In genomic region chr12:51593539-51593938, GRCh38 we compare ENCODE assay signal across 8 cellular contexts. TPM values are rescaled to one million over a fixed set of nuclear protein-coding genes. Genes with fewer than 3 reads are reported as not detected.
A peak's percentile ranks its signal among the peaks of the same experiment; 100 is the strongest.
DNase-seq lines count a peak whose midpoint lies in the region; ATAC-seq, FAIRE-seq and TF ChIP-seq lines count a peak whose summit lies in the region.

No MANE protein-coding gene starts in this region.

- no peaks in the 10 kb centered on the region for H3K9me3 Mint-ChIP-seq in stimulated activated naive B cell treated with anti-CD40 and anti-IgM and Interleukin-4, amounts not matched to agents 10 μg/mL and 1 μg/mL and 100 μg/mL, for 72 hours

- no peaks in the 10 kb centered on the region for H3K36me3 ChIP-seq in adipocyte (ENCODE audit: control insufficient read depth, insufficient read depth, low read length, severe bottlenecking)
- H3K36me3 ChIP-seq in HepG2 (replicated peaks in 1 of 2; ENCODE audit: control insufficient read depth in 1 of 2, insufficient read depth in 2 of 2, low read length in 2 of 2): no peaks in the 10 kb centered on the region
- H3K36me3 ChIP-seq in smooth muscle cell (ENCODE audit: low read depth): no peaks in the 10 kb centered on the region

- POLR2A ChIA-PET in HepG2 (lab: Yijun Ruan, JAX): no interaction called here

- WGBS in HepG2 (ENCODE audit: low lambda C conversion rate): 17% methylated on average over 5 of the region's 5 CpGs
- WGBS in smooth muscle cell (ENCODE audit: low lambda C conversion rate): 26% methylated on average over 5 of the region's 5 CpGs

- no peak for TF ChIP-seq RAD21 in HepG2 (CRISPR knock-in tag; IDR thresholded peaks at IDR 0.05)

- no TSS peak for BruUV-seq in HepG2 (replicated peaks; lab: Mats Ljungman, UMichigan)

- H3K4me3 ChIP-seq in adipocyte (ENCODE audit: low read length) (peak overlapping the region; percentile 92), HepG2 (replicated peaks in 1 of 3; ENCODE audit: insufficient read depth in 1 of 3, low read depth in 2 of 3, low read length in 3 of 3) (no peak overlapping the region), smooth muscle cell (no peak overlapping the region)

- peaks cover 75% of the 10 kb centered on the region for H3K27me3 Mint-ChIP-seq in T-helper 17 cell
- peaks cover 46 to 63% of the 10 kb centered on the region in 2 donors for H3K27me3 Mint-ChIP-seq in stimulated activated naive B cell treated with anti-CD40 and anti-IgM and Interleukin-4, amounts not matched to agents 10 μg/mL and 1 μg/mL and 100 μg/mL, for 72 hours

- no peak for TF ChIP-seq CTCF in HepG2 (CRISPR knock-in tag; IDR thresholded peaks at IDR 0.05)
- TF ChIP-seq CTCF in smooth muscle cell (IDR thresholded peaks at IDR 0.05; ENCODE audit: borderline replicate concordance, insufficient read depth, poor library complexity, severe bottlenecking): no peak

- H3K9me3 ChIP-seq in adipocyte (ENCODE audit: control insufficient read depth, low read length) (no peaks in the 10 kb centered on the region), HepG2 (ENCODE audit: low read length) (no peaks in the 10 kb centered on the region), T-helper 17 cell (ENCODE audit: control insufficient read depth, low read length, poor library complexity, severe bottlenecking) (no peaks in the 10 kb centered on the region), smooth muscle cell (replicated peaks; ENCODE audit: low read depth) (no peaks in the 10 kb centered on the region)

- peak; percentile 26 for FAIRE-seq in HepG2 (lab: Jason Lieb, UNC)

- peaks cover 13% of the 10 kb centered on the region for H3F3A ChIP-seq in smooth muscle cell (ENCODE audit: low read depth)

- no peak for ATAC-seq in HepG2
- ATAC-seq in T-helper 17 cell: no peak
- no peak for ATAC-seq in HG02678 (IDR thresholded peaks at IDR 0.05; ENCODE audit: unreplicated experiment)
- ATAC-seq in stimulated activated naive B cell treated with anti-CD40 and anti-IgM and Interleukin-4, amounts not matched to agents 10 μg/mL and 1 μg/mL and 100 μg/mL, for 72 hours (replicated peaks): no peak

- peak; percentile 21 for DNase-seq in Ammon's horn (ENCODE audit: low spot score)
- peak; percentile 51 for DNase-seq in KBM-7
- peak; percentile 77 for DNase-seq in adipocyte (ENCODE audit: low read depth)
- peak; percentile 20 for DNase-seq in HepG2 (ENCODE audit: low spot score)
- DNase-seq in T-helper 17 cell: no peak
- no peak for DNase-seq in smooth muscle cell (lab: John Stamatoyannopoulos, UW; ENCODE audit: unreplicated experiment)
- DNase-seq in stimulated activated naive B cell treated with anti-CD40 and anti-IgM and Interleukin-4, amounts not matched to agents 10 μg/mL and 1 μg/mL and 100 μg/mL, for 72 hours: no peak

- intact Hi-C loops in HepG2 (cut with micrococcal nuclease; ENCODE audit: unreplicated experiment): loop anchor here (2.0 kb wide), 1 partner anchor 221 kb away; a partner anchor contains a TSS

- H4K20me1 ChIP-seq in HepG2 (ENCODE audit: insufficient read depth, low read length) (no peaks in the 10 kb centered on the region), smooth muscle cell (ENCODE audit: low read depth) (peaks cover 35% of the 10 kb centered on the region)

- H2AFZ ChIP-seq in HepG2 (ENCODE audit: low read length) (no peak overlapping the region), smooth muscle cell (ENCODE audit: low read depth) (no peak overlapping the region)

- no peak overlapping the region for H3K4me2 ChIP-seq in HepG2 (ENCODE audit: low read depth, low read length)
- H3K4me2 ChIP-seq in smooth muscle cell: no peak overlapping the region

- H3K4me1 Mint-ChIP-seq in T-helper 17 cell: peaks cover 15% of the 10 kb centered on the region
- H3K4me1 Mint-ChIP-seq in stimulated activated naive B cell treated with anti-CD40 and anti-IgM and Interleukin-4, amounts not matched to agents 10 μg/mL and 1 μg/mL and 100 μg/mL, for 72 hours: peaks cover 15 to 24% of the 10 kb centered on the region in 2 donors

- TF ChIP-seq POLR2A in HepG2 (IDR thresholded peaks at IDR 0.05; ENCODE audit: insufficient read depth in 1 of 2, low read depth in 2 of 2, low read length in 2 of 2): no peak

- H3K27ac ChIP-seq in HepG2 (ENCODE audit: extremely low read length, insufficient read depth, low read length) (no peak overlapping the region), smooth muscle cell (ENCODE audit: low read depth) (no peak overlapping the region)

- H3K9ac ChIP-seq in adipocyte (ENCODE audit: low read length) (no peak overlapping the region), HepG2 (ENCODE audit: insufficient read depth, low read depth, low read length) (no peak overlapping the region), smooth muscle cell (ENCODE audit: low read depth) (no peak overlapping the region)

- H3K27ac Mint-ChIP-seq in T-helper 17 cell: no peak overlapping the region
- no peak overlapping the region for H3K27ac Mint-ChIP-seq in stimulated activated naive B cell treated with anti-CD40 and anti-IgM and Interleukin-4, amounts not matched to agents 10 μg/mL and 1 μg/mL and 100 μg/mL, for 72 hours

- no peak overlapping the region for H3K4me3 Mint-ChIP-seq in T-helper 17 cell
- H3K4me3 Mint-ChIP-seq in stimulated activated naive B cell treated with anti-CD40 and anti-IgM and Interleukin-4, amounts not matched to agents 10 μg/mL and 1 μg/mL and 100 μg/mL, for 72 hours: no peak overlapping the region

- H3K79me2 ChIP-seq in HepG2 (ENCODE audit: insufficient read depth, low read length) (no peaks in the 10 kb centered on the region), smooth muscle cell (ENCODE audit: low read depth) (no peaks in the 10 kb centered on the region)

- in situ Hi-C loops in KBM-7 (cut with MboI; ENCODE audit: low pct_unique_long_range_greater_than_20kb, low sequenced_read_pairs): no loop called here
- in situ Hi-C loops in HepG2 (cut with HindIII; ENCODE audit: extremely low pct_ligation_motif_present, low pct_unique_long_range_greater_than_20kb): no loop called here

- H3K4me1 ChIP-seq in adipocyte (ENCODE audit: control insufficient read depth, insufficient read depth, low read length) (peaks cover 18% of the 10 kb centered on the region), HepG2 (ENCODE audit: insufficient read depth, low read length) (peaks cover 8% of the 10 kb centered on the region), smooth muscle cell (ENCODE audit: low read depth) (peaks cover 5% of the 10 kb centered on the region)

- TF ChIP-seq EP300 in HepG2 (IDR thresholded peaks at IDR 0.05; ENCODE audit: low read depth in 2 of 2, low read length in 2 of 2): no peak
- no peak for TF ChIP-seq EP300 in HepG2 (CRISPR knock-in tag; IDR thresholded peaks at IDR 0.05; ENCODE audit: borderline replicate concordance)

- H3K36me3 Mint-ChIP-seq in T-helper 17 cell (ENCODE audit: low read depth): peaks cover 5% of the 10 kb centered on the region
- no peaks in the 10 kb centered on the region for H3K36me3 Mint-ChIP-seq in stimulated activated naive B cell treated with anti-CD40 and anti-IgM and Interleukin-4, amounts not matched to agents 10 μg/mL and 1 μg/mL and 100 μg/mL, for 72 hours

- CTCF ChIA-PET in HepG2 (lab: Yijun Ruan, JAX; ENCODE audit: low intra/inter-chr PET ratio, low total read pairs): no interaction called here

- no peaks in the 10 kb centered on the region for H3K27me3 ChIP-seq in adipocyte (replicated peaks; ENCODE audit: control insufficient read depth, insufficient read depth, low read length)
- H3K27me3 ChIP-seq in HepG2 (ENCODE audit: control insufficient read depth in 1 of 2, insufficient read depth in 2 of 2, low read length in 2 of 2): no peaks in the 10 kb centered on the region
- H3K27me3 ChIP-seq in smooth muscle cell (ENCODE audit: low read depth): peaks cover 9% of the 10 kb centered on the region

TF ChIP-seq in HepG2, 621 proteins besides CTCF, POLR2A, EP300 and RAD21 (continues in another document):
- TF ChIP-seq PAWR (CRISPR knock-in tag; IDR thresholded peaks at IDR 0.05; ENCODE audit: borderline replicate concordance) (no peak), MAFF (IDR thresholded peaks at IDR 0.05; ENCODE audit: low read depth, low read length) (peak; percentile 43; the same call in 1 of the 2 replicates), MIER2 (CRISPR knock-in tag; IDR thresholded peaks at IDR 0.05) (peak; percentile 96), ELK4 (CRISPR knock-in tag; IDR thresholded peaks at IDR 0.05; ENCODE audit: borderline replicate concordance) (no peak)

RNA-seq across cellular contexts. Expression of gene SCN8A, which starts 2.5 kb away (rescaled TPM):
- total RNA-seq in HepG2 (2016; rRNA removed; fragmentation: Illumina TruSeq; extraction: Trizol) (0.46 and 1.4 TPM in 2 replicates), T-helper 17 cell (under 1 TPM; 0.35 to 0.47 TPM), smooth muscle cell (4.1 and 4.5 TPM in 2 replicates)
- 0.81 and 0.88 TPM in 2 replicates for total RNA-seq in HepG2 (2016; cell fraction: cytosol; rRNA removed; fragmentation: Illumina TruSeq; extraction: Trizol; ENCODE audit: low read depth)
- total RNA-seq in HepG2 (2016; cell fraction: insoluble cytoplasmic fraction; rRNA removed; fragmentation: Illumina TruSeq; extraction: Trizol): 0.48 and 1.7 TPM in 2 replicates
- 0.83 and 1.4 TPM in 2 replicates for total RNA-seq in HepG2 (2016; cell fraction: membrane; rRNA removed; fragmentation: Illumina TruSeq; extraction: Trizol)
- total RNA-seq in HepG2 (2016; cell fraction: nucleus; rRNA removed; fragmentation: Illumina TruSeq; extraction: Trizol): 4.1 and 4.6 TPM in 2 replicates
- polyA plus RNA-seq in HepG2 (2011; rRNA removed) (0.57 and 0.84 TPM in 2 replicates), smooth muscle cell (0.38 and 0.89 TPM in 2 replicates)
- 0.28 and 0.51 TPM in 2 replicates for polyA plus RNA-seq in HepG2 (2011; cell fraction: cytosol; rRNA removed)
- polyA plus RNA-seq in HepG2 (2011; cell fraction: nucleus; rRNA removed): 2.6 and 4.4 TPM in 2 replicates
- 0.48 and 0.51 TPM in 2 replicates for polyA plus RNA-seq in HepG2 (2012)
- 0.03 TPM in 2 replicates for polyA plus RNA-seq in HepG2 (2016; cell fraction: cytosol; fragmentation: Illumina TruSeq; extraction: Trizol; ENCODE audit: low read depth)
- 0.28 and 0.32 TPM in 2 replicates for polyA plus RNA-seq in HepG2 (2016; cell fraction: insoluble cytoplasmic fraction; fragmentation: Illumina TruSeq; extraction: Trizol; ENCODE audit: low read depth)
- polyA plus RNA-seq in HepG2 (2016; cell fraction: membrane; fragmentation: Illumina TruSeq; extraction: Trizol; ENCODE audit: low read depth): 0.14 and 0.22 TPM in 2 replicates
- polyA plus RNA-seq in HepG2 (2016; cell fraction: nucleus; fragmentation: Illumina TruSeq; extraction: Trizol; ENCODE audit: insufficient read depth, low read depth): 2.1 and 2.7 TPM in 2 replicates
- 0.05 and 2.2 TPM in 2 replicates for polyA minus RNA-seq in HepG2 (2011; rRNA and poly(A)+ RNA removed; ENCODE audit: low replicate concordance)
- polyA minus RNA-seq in HepG2 (2011; cell fraction: cytosol; rRNA and poly(A)+ RNA removed): 0.70 and 1.3 TPM in 2 replicates
- polyA minus RNA-seq in HepG2 (2011; cell fraction: nucleus; rRNA and poly(A)+ RNA removed): 7.6 and 9.6 TPM in 2 replicates

Comparison
In these comparisons a context has a peak if more than half of its experiments do, and no peak if none do; other contexts are left out.
1. DNase-seq: peak in Ammon's horn (single experiment), KBM-7 (single experiment), adipocyte (single experiment) and HepG2 (single experiment); none in T-helper 17 cell (0 of 3), smooth muscle cell (single experiment) and stimulated activated naive B cell treated with anti-CD40 and anti-IgM and Interleukin-4, amounts not matched to agents 10 μg/mL and 1 μg/mL and 100 μg/mL, for 72 hours (single experiment).